In genomic region chr3:146161725-146162047, GRCh38 we compare ENCODE assay signal across 8 cellular contexts. TPM values are rescaled to one million over a fixed set of nuclear protein-coding genes. Genes with fewer than 3 reads are reported as not detected.
DNase-seq lines count a peak whose midpoint lies in the region; ATAC-seq, FAIRE-seq and TF ChIP-seq lines count a peak whose summit lies in the region.

No MANE protein-coding gene starts in this region.

- H3K9me3 ChIP-seq in endothelial cell of umbilical vein (replicated peaks; ENCODE audit: control insufficient read depth, insufficient read depth, low read length): no peaks in the 10 kb centered on the region

- H3K36me3 Mint-ChIP-seq in naive thymus-derived CD8-positive, alpha-beta T cell: peaks cover 0 to 5% (median 0%) of the 10 kb centered on the region in 3 donors
- no peaks in the 10 kb centered on the region for H3K36me3 Mint-ChIP-seq in stimulated activated effector memory CD8-positive, alpha-beta T cell treated with anti-CD3 and anti-CD28 coated beads, Interleukin-12 subunit alpha, Interleukin-12 subunit beta, amount 100 ng/mL, for 72 hours

- intact Hi-C loops in endothelial cell of umbilical vein (cut with micrococcal nuclease): loop anchor here (1.0 to 2.0 kb wide), 5 partner anchors 16 to 117 kb away; no protein-coding TSS in a partner anchor

- DNase-seq in EH (ENCODE audit: low read depth) (peak; percentile 82), NCI-H526 treated with DMSO at 0.1 percent for 48 hours (lab: John Stamatoyannopoulos, UW) (peak; percentile 77), endothelial cell of umbilical vein (ENCODE audit: low read depth, low spot score) (peak; percentile 79)
- DNase-seq in naive thymus-derived CD8-positive, alpha-beta T cell: no peak
- no peak for DNase-seq in stimulated activated effector memory CD8-positive, alpha-beta T cell treated with anti-CD3 and anti-CD28 coated beads, Interleukin-12 subunit alpha, Interleukin-12 subunit beta, amount 100 ng/mL, for 72 hours (ENCODE audit: low spot score in 2 of 2)
- DNase-seq in stimulated activated CD4-positive, alpha-beta T cell treated with anti-CD3 and anti-CD28 coated beads, Interleukin-4, amount 100 ng/mL, for 1 hour: no peak
- no peak for DNase-seq in activated naive CD4-positive, alpha-beta T cell treated with Interleukin-2 at 50 U/mL for 16 hours

- TF ChIP-seq POLR2A in endothelial cell of umbilical vein (IDR thresholded peaks at IDR 0.05; ENCODE audit: low read depth, low read length) (no peak), GM18505 (IDR thresholded peaks at IDR 0.05; ENCODE audit: borderline replicate concordance, extremely low read depth, insufficient read depth, insufficient read length) (no peak)

- dilution Hi-C loops in endothelial cell of umbilical vein (cut with MboI; ENCODE audit: extremely low pct_ligation_motif_present, low sequenced_read_pairs): no loop called here

- H4K20me1 ChIP-seq in endothelial cell of umbilical vein (replicated peaks; ENCODE audit: control insufficient read depth, extremely low read depth, insufficient read depth, low read length): peaks cover 2% of the 10 kb centered on the region

- peak overlapping the region; percentile 93 for H3K9ac ChIP-seq in endothelial cell of umbilical vein (replicated peaks; ENCODE audit: extremely low read depth, insufficient read depth, low read length)

- CTCF ChIA-PET in endothelial cell of umbilical vein (lab: Charles Lee): interaction anchor here (0.9 to 8.3 kb wide), 13 partner anchors 16 to 416 kb away, joined by 3 to 115 read pairs (median 4); no protein-coding TSS in a partner anchor

- H3K79me2 ChIP-seq in endothelial cell of umbilical vein (ENCODE audit: control insufficient read depth, insufficient read depth, low read length): peaks cover 68% of the 10 kb centered on the region

- H3K27ac Mint-ChIP-seq in naive thymus-derived CD8-positive, alpha-beta T cell: no peak overlapping the region
- H3K27ac Mint-ChIP-seq in stimulated activated effector memory CD8-positive, alpha-beta T cell treated with anti-CD3 and anti-CD28 coated beads, Interleukin-12 subunit alpha, Interleukin-12 subunit beta, amount 100 ng/mL, for 72 hours: no peak overlapping the region

- no peak for TF ChIP-seq CTCF in endothelial cell of umbilical vein (IDR thresholded peaks at IDR 0.05; ENCODE audit: extremely low read depth in 1 of 2, insufficient read depth in 1 of 2, low read depth in 1 of 2, low read length in 2 of 2)

- H3K9me1 ChIP-seq in endothelial cell of umbilical vein (replicated peaks; ENCODE audit: control insufficient read depth, extremely low read depth, insufficient read depth, low read length): no peaks in the 10 kb centered on the region

- H3K9me3 Mint-ChIP-seq in naive thymus-derived CD8-positive, alpha-beta T cell: no peaks in the 10 kb centered on the region
- peaks cover 3% of the 10 kb centered on the region for H3K9me3 Mint-ChIP-seq in stimulated activated effector memory CD8-positive, alpha-beta T cell treated with anti-CD3 and anti-CD28 coated beads, Interleukin-12 subunit alpha, Interleukin-12 subunit beta, amount 100 ng/mL, for 72 hours

- POLR2A ChIA-PET in endothelial cell of umbilical vein (lab: Charles Lee): interaction anchor here (1.0 to 3.3 kb wide), 10 partner anchors 16 to 165 kb away, joined by 3 to 42 read pairs (median 5); no protein-coding TSS in a partner anchor
- POLR2A ChIA-PET in naive thymus-derived CD8-positive, alpha-beta T cell (lab: Charles Lee): no interaction called here

- TSS peak; percentile 76 for BruUV-seq in endothelial cell of umbilical vein (replicated peaks; lab: Mats Ljungman, UMichigan)

- H3K4me1 Mint-ChIP-seq in naive thymus-derived CD8-positive, alpha-beta T cell: peaks cover 0 to 19% (median 12%) of the 10 kb centered on the region in 4 donors
- peaks cover 6% of the 10 kb centered on the region for H3K4me1 Mint-ChIP-seq in stimulated activated effector memory CD8-positive, alpha-beta T cell treated with anti-CD3 and anti-CD28 coated beads, Interleukin-12 subunit alpha, Interleukin-12 subunit beta, amount 100 ng/mL, for 72 hours

- no peaks in the 10 kb centered on the region for H3K27me3 ChIP-seq in endothelial cell of umbilical vein (ENCODE audit: control insufficient read depth in 2 of 2, insufficient read depth in 2 of 2, low read length in 2 of 2)

- no peaks in the 10 kb centered on the region for H3K36me3 ChIP-seq in endothelial cell of umbilical vein (ENCODE audit: control insufficient read depth in 2 of 2, extremely low read depth in 1 of 2, insufficient read depth in 2 of 2, low read length in 2 of 2)

- FAIRE-seq in endothelial cell of umbilical vein (lab: Jason Lieb, UNC): no peak

- peaks cover 30 to 71% (median 45%) of the 10 kb centered on the region in 5 donors for H3K27me3 Mint-ChIP-seq in naive thymus-derived CD8-positive, alpha-beta T cell

- ATAC-seq in naive thymus-derived CD8-positive, alpha-beta T cell: no peak
- ATAC-seq in GM18505 (IDR thresholded peaks at IDR 0.05; ENCODE audit: unreplicated experiment): no peak
- no peak for ATAC-seq in stimulated activated effector memory CD8-positive, alpha-beta T cell treated with anti-CD3 and anti-CD28 coated beads, Interleukin-12 subunit alpha, Interleukin-12 subunit beta, amount 100 ng/mL, for 72 hours

- H3K4me2 ChIP-seq in endothelial cell of umbilical vein (ENCODE audit: insufficient read depth, low read length): peak overlapping the region; percentile 68

- peak overlapping the region; percentile 90 for H3K27ac ChIP-seq in endothelial cell of umbilical vein (ENCODE audit: insufficient read depth, low read depth, low read length)

- H3K4me3 ChIP-seq in endothelial cell of umbilical vein (replicated peaks in 1 of 3; ENCODE audit: insufficient read depth in 1 of 3, low read depth in 1 of 3, low read length in 3 of 3): peak overlapping the region; percentile 55 to 94 (median 80)

- no peak overlapping the region for H2AFZ ChIP-seq in endothelial cell of umbilical vein (ENCODE audit: low read depth, low read length)

- H3K4me3 Mint-ChIP-seq in naive thymus-derived CD8-positive, alpha-beta T cell: peak overlapping the region; percentile 20 to 66 (median 54)
- H3K4me3 Mint-ChIP-seq in stimulated activated effector memory CD8-positive, alpha-beta T cell treated with anti-CD3 and anti-CD28 coated beads, Interleukin-12 subunit alpha, Interleukin-12 subunit beta, amount 100 ng/mL, for 72 hours: no peak overlapping the region

- H3K4me1 ChIP-seq in endothelial cell of umbilical vein (ENCODE audit: control insufficient read depth, extremely low read depth, insufficient read depth, low read length): peaks cover 72% of the 10 kb centered on the region

TF ChIP-seq in endothelial cell of umbilical vein, 7 proteins besides CTCF, POLR2A, EP300 and RAD21:
- no peak for TF ChIP-seq MYC (IDR thresholded peaks at IDR 0.05; ENCODE audit: low read depth, low read length)
- TF ChIP-seq FOS (IDR thresholded peaks at IDR 0.05; ENCODE audit: borderline replicate concordance, insufficient read depth, low read length): no peak
- TF ChIP-seq POLR2AphosphoS5 (IDR thresholded peaks at IDR 0.05; ENCODE audit: insufficient read depth, low read depth, low read length): no peak
- TF ChIP-seq EZH2 (IDR thresholded peaks at IDR 0.05; ENCODE audit: borderline replicate concordance, low read depth, low read length, severe bottlenecking): no peak

RNA-seq across cellular contexts. Expression of gene PLOD2, which starts 0.7 kb away (rescaled TPM):
- total RNA-seq in endothelial cell of umbilical vein: 193 and 228 TPM in 2 replicates
- 22.6 and 36.1 TPM in 2 replicates for polyA plus RNA-seq in endothelial cell of umbilical vein
- polyA plus RNA-seq in endothelial cell of umbilical vein (2011; cell fraction: cytosol; rRNA removed): 46.7 and 47.7 TPM in 2 replicates
- 85.2 and 127 TPM in 2 replicates for polyA plus RNA-seq in endothelial cell of umbilical vein (2011; cell fraction: nucleus; rRNA removed)
- polyA plus RNA-seq in endothelial cell of umbilical vein (2012): 286 and 373 TPM in 2 replicates
- polyA minus RNA-seq in endothelial cell of umbilical vein: 64.7 and 67.6 TPM in 2 replicates
- 5.3 TPM for polyA minus RNA-seq in endothelial cell of umbilical vein (2011; cell fraction: cytosol; rRNA and poly(A)+ RNA removed)
- 176 and 243 TPM in 2 replicates for polyA minus RNA-seq in endothelial cell of umbilical vein (2011; cell fraction: nucleus; rRNA and poly(A)+ RNA removed)
- not detected for total RNA-seq in naive thymus-derived CD8-positive, alpha-beta T cell
- polyA plus RNA-seq in naive thymus-derived CD8-positive, alpha-beta T cell: not detected

Comparison
In these comparisons a context has a peak if more than half of its experiments do, and no peak if none do; other contexts are left out.
1. DNase-seq: peak in EH (single experiment), NCI-H526 treated with DMSO at 0.1 percent for 48 hours (single experiment) and endothelial cell of umbilical vein (single experiment); none in naive thymus-derived CD8-positive, alpha-beta T cell (0 of 10), stimulated activated effector memory CD8-positive, alpha-beta T cell treated with anti-CD3 and anti-CD28 coated beads, Interleukin-12 subunit alpha, Interleukin-12 subunit beta, amount 100 ng/mL, for 72 hours (0 of 2), stimulated activated CD4-positive, alpha-beta T cell treated with anti-CD3 and anti-CD28 coated beads, Interleukin-4, amount 100 ng/mL, for 1 hour (single experiment) and activated naive CD4-positive, alpha-beta T cell treated with Interleukin-2 at 50 U/mL for 16 hours (single experiment).
2. RNA of gene PLOD2, which starts 0.7 kb away (total RNA-seq): 193 to 228 TPM in endothelial cell of umbilical vein; not detected in naive thymus-derived CD8-positive, alpha-beta T cell; every median in the first group is over 100 times any median in the second.